7 cellular contexts compared by ENCODE assay signal in the genomic region with DNA sequence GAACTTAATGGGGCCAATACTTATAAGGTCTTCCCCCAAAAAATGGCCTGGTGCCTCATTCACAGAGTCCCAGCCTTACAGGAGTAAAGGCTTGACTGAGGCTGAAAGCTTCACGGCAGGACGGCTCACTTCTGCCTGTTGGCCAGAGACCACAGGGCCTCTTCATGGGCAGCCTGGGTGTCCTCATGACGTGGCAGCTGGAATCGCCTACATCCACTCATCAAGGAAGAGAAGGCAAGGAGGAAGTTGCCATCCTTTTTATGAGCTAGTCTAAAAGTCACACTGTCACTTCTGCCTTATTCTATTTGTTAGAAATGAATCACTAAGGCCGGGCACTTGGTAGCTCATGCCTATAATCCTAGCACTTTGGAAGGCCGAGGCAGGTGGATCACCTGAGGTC.
"Had no signal": no experiment of that assay in that cellular context is flagged by ENCODE, and none has a peak within 500 bp of the region (broad histone marks: within the 10 kb centered on the region; RNA-seq: fewer than 3 reads in every experiment).

No MANE protein-coding gene starts in this region.

- H3K4me3 ChIP-seq: lung, psoas muscle, right lobe of liver, suprapubic skin had no signal

- H3K4me1 ChIP-seq: psoas muscle, suprapubic skin had no signal

- H3K36me3 ChIP-seq: right lobe of liver, suprapubic skin had no signal

- H3K27ac ChIP-seq: psoas muscle, right lobe of liver, suprapubic skin had no signal

- ATAC-seq: psoas muscle, right lobe of liver had no signal

- H3K27me3 ChIP-seq: right lobe of liver had no signal

- DNase-seq: activated naive CD4-positive, alpha-beta T cell treated with Interleukin-2 at 50 U/mL for 16 hours; erythroblast; psoas muscle; right lobe of liver; T-helper 2 cell had no signal

- H3K9me3 ChIP-seq: psoas muscle, right lobe of liver, suprapubic skin had no signal
